2 cellular contexts compared by ENCODE assay signal in genomic region chr3:57164217-57164605, GRCh38.
TF ChIP-seq lines count a peak whose summit lies in the region.

No MANE protein-coding gene starts in this region.

TF ChIP-seq in A549, 52 proteins besides CTCF, POLR2A, EP300 and RAD21:
- TF ChIP-seq E2F6 (IDR thresholded peaks at IDR 0.05; ENCODE audit: borderline replicate concordance, low read depth), result no peak

TF ChIP-seq in GM12878, 131 proteins besides CTCF, POLR2A, EP300 and RAD21:
- TF ChIP-seq E2F4 (IDR thresholded peaks at IDR 0.05; ENCODE audit: low read depth, low read length) (no peak), CHD4 (IDR thresholded peaks at IDR 0.05) (no peak), SIX5 (IDR thresholded peaks at IDR 0.05; ENCODE audit: low read depth, low read length, severe bottlenecking) (no peak), CBX5 (IDR thresholded peaks at IDR 0.05; ENCODE audit: low read depth) (no peak), NFXL1 (IDR thresholded peaks at IDR 0.05; ENCODE audit: borderline replicate concordance) (no peak), DPF2 (IDR thresholded peaks at IDR 0.05) (no peak), PKNOX1 (IDR thresholded peaks at IDR 0.05) (no peak), SREBF1 (IDR thresholded peaks at IDR 0.05; ENCODE audit: low read length) (no peak)
- TF ChIP-seq, protein P1, sequence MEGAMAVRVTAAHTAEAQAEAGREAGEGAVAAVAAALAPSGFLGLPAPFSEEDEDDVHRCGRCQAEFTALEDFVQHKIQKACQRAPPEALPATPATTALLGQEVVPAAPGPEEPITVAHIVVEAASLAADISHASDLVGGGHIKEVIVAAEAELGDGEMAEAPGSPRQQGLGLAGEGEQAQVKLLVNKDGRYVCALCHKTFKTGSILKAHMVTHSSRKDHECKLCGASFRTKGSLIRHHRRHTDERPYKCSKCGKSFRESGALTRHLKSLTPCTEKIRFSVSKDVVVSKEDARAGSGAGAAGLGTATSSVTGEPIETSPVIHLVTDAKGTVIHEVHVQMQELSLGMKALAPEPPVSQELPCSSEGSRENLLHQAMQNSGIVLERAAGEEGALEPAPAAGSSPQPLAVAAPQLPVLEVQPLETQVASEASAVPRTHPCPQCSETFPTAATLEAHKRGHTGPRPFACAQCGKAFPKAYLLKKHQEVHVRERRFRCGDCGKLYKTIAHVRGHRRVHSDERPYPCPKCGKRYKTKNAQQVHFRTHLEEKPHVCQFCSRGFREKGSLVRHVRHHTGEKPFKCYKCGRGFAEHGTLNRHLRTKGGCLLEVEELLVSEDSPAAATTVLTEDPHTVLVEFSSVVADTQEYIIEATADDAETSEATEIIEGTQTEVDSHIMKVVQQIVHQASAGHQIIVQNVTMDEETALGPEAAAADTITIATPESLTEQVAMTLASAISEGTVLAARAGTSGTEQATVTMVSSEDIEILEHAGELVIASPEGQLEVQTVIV (IDR thresholded peaks at IDR 0.05; ENCODE audit: borderline replicate concordance, partially characterized antibody), result no peak
- TF ChIP-seq, protein P2, sequence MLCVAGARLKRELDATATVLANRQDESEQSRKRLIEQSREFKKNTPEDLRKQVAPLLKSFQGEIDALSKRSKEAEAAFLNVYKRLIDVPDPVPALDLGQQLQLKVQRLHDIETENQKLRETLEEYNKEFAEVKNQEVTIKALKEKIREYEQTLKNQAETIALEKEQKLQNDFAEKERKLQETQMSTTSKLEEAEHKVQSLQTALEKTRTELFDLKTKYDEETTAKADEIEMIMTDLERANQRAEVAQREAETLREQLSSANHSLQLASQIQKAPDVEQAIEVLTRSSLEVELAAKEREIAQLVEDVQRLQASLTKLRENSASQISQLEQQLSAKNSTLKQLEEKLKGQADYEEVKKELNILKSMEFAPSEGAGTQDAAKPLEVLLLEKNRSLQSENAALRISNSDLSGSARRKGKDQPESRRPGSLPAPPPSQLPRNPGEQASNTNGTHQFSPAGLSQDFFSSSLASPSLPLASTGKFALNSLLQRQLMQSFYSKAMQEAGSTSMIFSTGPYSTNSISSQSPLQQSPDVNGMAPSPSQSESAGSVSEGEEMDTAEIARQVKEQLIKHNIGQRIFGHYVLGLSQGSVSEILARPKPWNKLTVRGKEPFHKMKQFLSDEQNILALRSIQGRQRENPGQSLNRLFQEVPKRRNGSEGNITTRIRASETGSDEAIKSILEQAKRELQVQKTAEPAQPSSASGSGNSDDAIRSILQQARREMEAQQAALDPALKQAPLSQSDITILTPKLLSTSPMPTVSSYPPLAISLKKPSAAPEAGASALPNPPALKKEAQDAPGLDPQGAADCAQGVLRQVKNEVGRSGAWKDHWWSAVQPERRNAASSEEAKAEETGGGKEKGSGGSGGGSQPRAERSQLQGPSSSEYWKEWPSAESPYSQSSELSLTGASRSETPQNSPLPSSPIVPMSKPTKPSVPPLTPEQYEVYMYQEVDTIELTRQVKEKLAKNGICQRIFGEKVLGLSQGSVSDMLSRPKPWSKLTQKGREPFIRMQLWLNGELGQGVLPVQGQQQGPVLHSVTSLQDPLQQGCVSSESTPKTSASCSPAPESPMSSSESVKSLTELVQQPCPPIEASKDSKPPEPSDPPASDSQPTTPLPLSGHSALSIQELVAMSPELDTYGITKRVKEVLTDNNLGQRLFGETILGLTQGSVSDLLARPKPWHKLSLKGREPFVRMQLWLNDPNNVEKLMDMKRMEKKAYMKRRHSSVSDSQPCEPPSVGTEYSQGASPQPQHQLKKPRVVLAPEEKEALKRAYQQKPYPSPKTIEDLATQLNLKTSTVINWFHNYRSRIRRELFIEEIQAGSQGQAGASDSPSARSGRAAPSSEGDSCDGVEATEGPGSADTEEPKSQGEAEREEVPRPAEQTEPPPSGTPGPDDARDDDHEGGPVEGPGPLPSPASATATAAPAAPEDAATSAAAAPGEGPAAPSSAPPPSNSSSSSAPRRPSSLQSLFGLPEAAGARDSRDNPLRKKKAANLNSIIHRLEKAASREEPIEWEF (IDR thresholded peaks at IDR 0.05; ENCODE audit: insufficient replicate concordance, low read depth, low read length), result no peak
